In genomic region chr7:149205690-149206381, GRCh38 we compare ENCODE assay signal across 22 cellular contexts. TPM values are rescaled to one million over a fixed set of nuclear protein-coding genes. Genes with fewer than 3 reads are reported as not detected.
DNase-seq lines count a peak whose midpoint lies in the region; ATAC-seq and TF ChIP-seq lines count a peak whose summit lies in the region.
"Had no signal": no experiment of that assay in that cellular context is flagged by ENCODE, and none has a peak within 500 bp of the region (broad histone marks: within the 10 kb centered on the region; RNA-seq: fewer than 3 reads in every experiment).

No MANE protein-coding gene starts in this region.

- TF ChIP-seq EP300 in transverse colon (IDR thresholded peaks at IDR 0.05; ENCODE audit: low read depth) = no peak

- in situ Hi-C loops in transverse colon (cut with MboI; ENCODE audit: low pct_ligation_motif_present in 1 of 4, low pct_unique_long_range_greater_than_20kb in 1 of 4, low sequenced_read_pairs in 3 of 4) = no loop called here

- H3K27me3 Mint-ChIP-seq in activated CD4-positive, alpha-beta T cell treated with anti-CD3 and anti-CD28 coated beads for 36 hours = no peaks in the 10 kb centered on the region
- no peaks in the 10 kb centered on the region for H3K27me3 Mint-ChIP-seq in activated CD4-positive, alpha-beta T cell treated with anti-CD3 and anti-CD28 coated beads, Interleukin-2, amount 10 ng/mL, durations not matched to agents 7 days and 5 days
- H3K27me3 Mint-ChIP-seq in activated T-helper 1 cell treated with anti-CD3 and anti-CD28 coated beads, Interleukin-12 subunit alpha, Interleukin-12 subunit beta, Interleukin-2, Interleukin-4 antibody, amounts not matched to agents 30 ng/mL and 10 ng/mL and 1 ng/mL, durations not matched to agents 14 hours and 24 hours and 36 hours (ENCODE audit: insufficient read depth) = no peaks in the 10 kb centered on the region
- H3K27me3 Mint-ChIP-seq in stimulated activated naive CD8-positive, alpha-beta T cell treated with anti-CD3 and anti-CD28 coated beads, Interleukin-15, amount 100 ng/mL, for 72 hours = no peaks in the 10 kb centered on the region
- H3K27me3 Mint-ChIP-seq: CD8-positive, alpha-beta memory T cell; dendritic cell treated with granulocyte-macrophage colony-stimulating factor and Interleukin-4, amounts not matched to agents 40 ng/mL and 50 ng/mL, for 4 days had no signal

- 35 to 59% methylated on average over 2 to 18 of the region's 18 CpGs for WGBS in transverse colon (ENCODE audit: low coverage in 1 of 2), 2 donors

- POLR2A ChIA-PET in activated CD4-positive, alpha-beta T cell treated with anti-CD3 and anti-CD28 coated beads for 36 hours (lab: Charles Lee) = no interaction called here
- POLR2A ChIA-PET in activated CD4-positive, alpha-beta T cell treated with anti-CD3 and anti-CD28 coated beads, Interleukin-2, amount 10 ng/mL, durations not matched to agents 7 days and 5 days (lab: Charles Lee) = no interaction called here

- ATAC-seq in activated CD4-positive, alpha-beta T cell treated with anti-CD3 and anti-CD28 coated beads for 36 hours = no peak
- ATAC-seq in stimulated activated naive CD8-positive, alpha-beta T cell treated with anti-CD3 and anti-CD28 coated beads, Interleukin-15, amount 100 ng/mL, for 72 hours = no peak
- no peak for ATAC-seq in HG03175 (IDR thresholded peaks at IDR 0.05; ENCODE audit: unreplicated experiment)
- ATAC-seq: activated naive CD4-positive, alpha-beta T cell treated with anti-CD3 and anti-CD28 coated beads, Interleukin-2, amount 50 U/mL, for 72 hours; HepG2; stimulated activated naive CD8-positive, alpha-beta T cell treated with anti-CD3 and anti-CD28 coated beads, Interleukin-15, Interleukin-2, amounts not matched to agents 100 U/mL and 50 U/mL, for 24 hours had no signal

- intact Hi-C loops in activated CD4-positive, alpha-beta T cell treated with anti-CD3 and anti-CD28 coated beads for 36 hours (cut with DNase I, micrococcal nuclease) = no loop called here
- intact Hi-C loops in activated T-helper 1 cell treated with anti-CD3 and anti-CD28 coated beads, Interleukin-12 subunit alpha, Interleukin-12 subunit beta, Interleukin-2, Interleukin-4 antibody, amounts not matched to agents 30 ng/mL and 10 ng/mL and 1 ng/mL, durations not matched to agents 14 hours and 24 hours and 36 hours (cut with micrococcal nuclease) = loop anchor here (5.0 kb wide), 1 partner anchor 41 kb away; no protein-coding TSS in a partner anchor
- intact Hi-C loops in transverse colon (cut with DNase I; ENCODE audit: low total_unique reads) = no loop called here

- H3K4me1 Mint-ChIP-seq in activated CD4-positive, alpha-beta T cell treated with anti-CD3 and anti-CD28 coated beads for 36 hours = peaks cover 49% of the 10 kb centered on the region
- peaks cover 44% of the 10 kb centered on the region for H3K4me1 Mint-ChIP-seq in activated CD4-positive, alpha-beta T cell treated with anti-CD3 and anti-CD28 coated beads, Interleukin-2, amount 10 ng/mL, durations not matched to agents 7 days and 5 days
- H3K4me1 Mint-ChIP-seq in activated T-helper 1 cell treated with anti-CD3 and anti-CD28 coated beads, Interleukin-12 subunit alpha, Interleukin-12 subunit beta, Interleukin-2, Interleukin-4 antibody, amounts not matched to agents 30 ng/mL and 10 ng/mL and 1 ng/mL, durations not matched to agents 14 hours and 24 hours and 36 hours (ENCODE audit: low read depth) = peaks cover 45% of the 10 kb centered on the region
- H3K4me1 Mint-ChIP-seq in stimulated activated naive CD8-positive, alpha-beta T cell treated with anti-CD3 and anti-CD28 coated beads, Interleukin-15, amount 100 ng/mL, for 72 hours = peaks cover 10% of the 10 kb centered on the region

- H3K36me3 Mint-ChIP-seq in activated CD4-positive, alpha-beta T cell treated with anti-CD3 and anti-CD28 coated beads for 36 hours (ENCODE audit: low read depth) = peaks cover 76% of the 10 kb centered on the region
- peaks cover 72% of the 10 kb centered on the region for H3K36me3 Mint-ChIP-seq in activated CD4-positive, alpha-beta T cell treated with anti-CD3 and anti-CD28 coated beads, Interleukin-2, amount 10 ng/mL, durations not matched to agents 7 days and 5 days (ENCODE audit: low read depth)
- H3K36me3 Mint-ChIP-seq in activated T-helper 1 cell treated with anti-CD3 and anti-CD28 coated beads, Interleukin-12 subunit alpha, Interleukin-12 subunit beta, Interleukin-2, Interleukin-4 antibody, amounts not matched to agents 30 ng/mL and 10 ng/mL and 1 ng/mL, durations not matched to agents 14 hours and 24 hours and 36 hours (ENCODE audit: low read depth) = peaks cover 65% of the 10 kb centered on the region

- H3K9me3 ChIP-seq in transverse colon = no peaks in the 10 kb centered on the region
- H3K9me3 ChIP-seq: esophagus muscularis mucosa, MG63 had no signal

- H3K27me3 ChIP-seq in transverse colon = no peaks in the 10 kb centered on the region
- H3K27me3 ChIP-seq: esophagus muscularis mucosa, MG63 had no signal

- no peaks in the 10 kb centered on the region for H3K9me3 Mint-ChIP-seq in activated CD4-positive, alpha-beta T cell treated with anti-CD3 and anti-CD28 coated beads for 36 hours (ENCODE audit: low read depth)
- no peaks in the 10 kb centered on the region for H3K9me3 Mint-ChIP-seq in activated CD4-positive, alpha-beta T cell treated with anti-CD3 and anti-CD28 coated beads, Interleukin-2, amount 10 ng/mL, durations not matched to agents 7 days and 5 days
- no peaks in the 10 kb centered on the region for H3K9me3 Mint-ChIP-seq in activated T-helper 1 cell treated with anti-CD3 and anti-CD28 coated beads, Interleukin-12 subunit alpha, Interleukin-12 subunit beta, Interleukin-2, Interleukin-4 antibody, amounts not matched to agents 30 ng/mL and 10 ng/mL and 1 ng/mL, durations not matched to agents 14 hours and 24 hours and 36 hours
- no peaks in the 10 kb centered on the region for H3K9me3 Mint-ChIP-seq in stimulated activated naive CD8-positive, alpha-beta T cell treated with anti-CD3 and anti-CD28 coated beads, Interleukin-15, amount 100 ng/mL, for 72 hours
- H3K9me3 Mint-ChIP-seq: activated naive CD4-positive, alpha-beta T cell treated with anti-CD3 and anti-CD28 coated beads, Interleukin-2, amount 50 U/mL, for 72 hours; CD8-positive, alpha-beta memory T cell; dendritic cell treated with granulocyte-macrophage colony-stimulating factor and Interleukin-4, amounts not matched to agents 40 ng/mL and 50 ng/mL, for 4 days; neural crest cell had no signal

- peak overlapping the region; percentile 5 for H3K27ac Mint-ChIP-seq in activated CD4-positive, alpha-beta T cell treated with anti-CD3 and anti-CD28 coated beads for 36 hours
- H3K27ac Mint-ChIP-seq in activated CD4-positive, alpha-beta T cell treated with anti-CD3 and anti-CD28 coated beads, Interleukin-2, amount 10 ng/mL, durations not matched to agents 7 days and 5 days = no peak overlapping the region
- peak overlapping the region; percentile 7 for H3K27ac Mint-ChIP-seq in activated T-helper 1 cell treated with anti-CD3 and anti-CD28 coated beads, Interleukin-12 subunit alpha, Interleukin-12 subunit beta, Interleukin-2, Interleukin-4 antibody, amounts not matched to agents 30 ng/mL and 10 ng/mL and 1 ng/mL, durations not matched to agents 14 hours and 24 hours and 36 hours
- no peak overlapping the region for H3K27ac Mint-ChIP-seq in stimulated activated naive CD8-positive, alpha-beta T cell treated with anti-CD3 and anti-CD28 coated beads, Interleukin-15, amount 100 ng/mL, for 72 hours
- H3K27ac Mint-ChIP-seq: activated naive CD4-positive, alpha-beta T cell treated with anti-CD3 and anti-CD28 coated beads, Interleukin-2, amount 50 U/mL, for 72 hours; CD8-positive, alpha-beta memory T cell; dendritic cell treated with granulocyte-macrophage colony-stimulating factor and Interleukin-4, amounts not matched to agents 40 ng/mL and 50 ng/mL, for 4 days had no signal

- no peak for DNase-seq in activated CD4-positive, alpha-beta T cell treated with anti-CD3 and anti-CD28 coated beads for 36 hours
- no peak for DNase-seq in activated CD4-positive, alpha-beta T cell treated with anti-CD3 and anti-CD28 coated beads, Interleukin-2, amount 10 ng/mL, durations not matched to agents 7 days and 5 days
- DNase-seq in activated T-helper 1 cell treated with anti-CD3 and anti-CD28 coated beads, Interleukin-12 subunit alpha, Interleukin-12 subunit beta, Interleukin-2, Interleukin-4 antibody, amounts not matched to agents 30 ng/mL and 10 ng/mL and 1 ng/mL, durations not matched to agents 14 hours and 24 hours and 36 hours (ENCODE audit: low spot score) = no peak
- DNase-seq in islet precursor cell (peak; percentile 70), transverse colon (peak; percentile 22), SKM-1 (lab: John Stamatoyannopoulos, UW; ENCODE audit: unreplicated experiment) (no peak)
- no peak for DNase-seq in stimulated activated naive CD8-positive, alpha-beta T cell treated with anti-CD3 and anti-CD28 coated beads, Interleukin-15, amount 100 ng/mL, for 72 hours
- DNase-seq: activated CD4-positive, alpha-beta T cell treated with anti-CD3 and anti-CD28 coated beads for 1 hour; CD8-positive, alpha-beta memory T cell; EL; MG63; NCI-H1694 treated with DMSO at 0.1 percent for 48 hours; NCI-H446; retina; Right ventricle myocardium superior; stimulated activated naive CD8-positive, alpha-beta T cell treated with anti-CD3 and anti-CD28 coated beads, Interleukin-15, Interleukin-2, amounts not matched to agents 100 U/mL and 50 U/mL, for 24 hours had no signal

- CTCF ChIA-PET in activated CD4-positive, alpha-beta T cell treated with anti-CD3 and anti-CD28 coated beads for 36 hours (lab: Charles Lee) = interaction anchor here (0.5 to 1.2 kb wide), 2 partner anchors 79 to 535 kb away, joined by 3 read pairs; no protein-coding TSS in a partner anchor
- CTCF ChIA-PET in activated CD4-positive, alpha-beta T cell treated with anti-CD3 and anti-CD28 coated beads, Interleukin-2, amount 10 ng/mL, durations not matched to agents 7 days and 5 days (lab: Charles Lee) = interaction anchor here (0.6 kb wide), 1 partner anchor 219 kb away, joined by 3 read pairs; no protein-coding TSS in a partner anchor

- H3K27ac ChIP-seq in transverse colon = no peak overlapping the region
- H3K27ac ChIP-seq: esophagus muscularis mucosa had no signal

- peaks cover 0 to 44% (median 14%) of the 10 kb centered on the region in 4 donors for H3K36me3 ChIP-seq in transverse colon

- H3K4me3 ChIP-seq in transverse colon = no peak overlapping the region
- H3K4me3 ChIP-seq: esophagus muscularis mucosa, MG63 had no signal

- no peak overlapping the region for H3K4me3 Mint-ChIP-seq in activated CD4-positive, alpha-beta T cell treated with anti-CD3 and anti-CD28 coated beads for 36 hours
- no peak overlapping the region for H3K4me3 Mint-ChIP-seq in activated CD4-positive, alpha-beta T cell treated with anti-CD3 and anti-CD28 coated beads, Interleukin-2, amount 10 ng/mL, durations not matched to agents 7 days and 5 days
- H3K4me3 Mint-ChIP-seq in activated T-helper 1 cell treated with anti-CD3 and anti-CD28 coated beads, Interleukin-12 subunit alpha, Interleukin-12 subunit beta, Interleukin-2, Interleukin-4 antibody, amounts not matched to agents 30 ng/mL and 10 ng/mL and 1 ng/mL, durations not matched to agents 14 hours and 24 hours and 36 hours = no peak overlapping the region
- H3K4me3 Mint-ChIP-seq in stimulated activated naive CD8-positive, alpha-beta T cell treated with anti-CD3 and anti-CD28 coated beads, Interleukin-15, amount 100 ng/mL, for 72 hours = no peak overlapping the region
- H3K4me3 Mint-ChIP-seq: CD8-positive, alpha-beta memory T cell; dendritic cell treated with granulocyte-macrophage colony-stimulating factor and Interleukin-4, amounts not matched to agents 40 ng/mL and 50 ng/mL, for 4 days; neural crest cell had no signal

- TF ChIP-seq POLR2A in transverse colon (IDR thresholded peaks at IDR 0.05) = no peak

- TF ChIP-seq CTCF in transverse colon (IDR thresholded peaks at IDR 0.05) = no peak

- H3K4me1 ChIP-seq in transverse colon = no peaks in the 10 kb centered on the region

RNA-seq across cellular contexts. Expression of gene ZNF282, which starts 10.5 kb away (rescaled TPM):
- total RNA-seq in activated CD4-positive, alpha-beta T cell treated with anti-CD3 and anti-CD28 coated beads for 36 hours = 10 to 100 TPM; 41.1 to 46.3 TPM
- total RNA-seq in activated CD4-positive, alpha-beta T cell treated with anti-CD3 and anti-CD28 coated beads, Interleukin-2, amount 10 ng/mL, durations not matched to agents 7 days and 5 days = 10 to 100 TPM; 28.2 to 29.4 TPM
- total RNA-seq in activated T-helper 1 cell treated with anti-CD3 and anti-CD28 coated beads, Interleukin-12 subunit alpha, Interleukin-12 subunit beta, Interleukin-2, Interleukin-4 antibody, amounts not matched to agents 30 ng/mL and 10 ng/mL and 1 ng/mL, durations not matched to agents 14 hours and 24 hours and 36 hours = 49.4 and 55.8 TPM in 2 replicates
- 10 to 100 TPM; 18.3 to 40.8 (median 22.2) TPM for total RNA-seq in transverse colon

RNA-seq across cellular contexts. Expression of gene ZNF212, which starts 33.6 kb away (rescaled TPM):
- total RNA-seq in activated CD4-positive, alpha-beta T cell treated with anti-CD3 and anti-CD28 coated beads for 36 hours = 10 to 100 TPM in 1 of 2 experiments, 1 to 10 TPM in 1; 9.9 to 15.9 TPM
- 10 to 100 TPM; 11.1 to 15.9 TPM for total RNA-seq in activated CD4-positive, alpha-beta T cell treated with anti-CD3 and anti-CD28 coated beads, Interleukin-2, amount 10 ng/mL, durations not matched to agents 7 days and 5 days
- 15.0 and 17.8 TPM in 2 replicates for total RNA-seq in activated T-helper 1 cell treated with anti-CD3 and anti-CD28 coated beads, Interleukin-12 subunit alpha, Interleukin-12 subunit beta, Interleukin-2, Interleukin-4 antibody, amounts not matched to agents 30 ng/mL and 10 ng/mL and 1 ng/mL, durations not matched to agents 14 hours and 24 hours and 36 hours
- total RNA-seq in transverse colon = 10 to 100 TPM in 1 of 4 donors, 1 to 10 TPM in 3; 2.4 to 22.1 (median 9.5) TPM

RNA-seq across cellular contexts. Expression of gene ZNF783, which starts 56.2 kb away (rescaled TPM):
- total RNA-seq in activated CD4-positive, alpha-beta T cell treated with anti-CD3 and anti-CD28 coated beads for 36 hours = 10 to 100 TPM; 14.5 to 15.4 TPM
- 10 to 100 TPM; 19.0 to 21.7 TPM for total RNA-seq in activated CD4-positive, alpha-beta T cell treated with anti-CD3 and anti-CD28 coated beads, Interleukin-2, amount 10 ng/mL, durations not matched to agents 7 days and 5 days
- 24.1 and 25.6 TPM in 2 replicates for total RNA-seq in activated T-helper 1 cell treated with anti-CD3 and anti-CD28 coated beads, Interleukin-12 subunit alpha, Interleukin-12 subunit beta, Interleukin-2, Interleukin-4 antibody, amounts not matched to agents 30 ng/mL and 10 ng/mL and 1 ng/mL, durations not matched to agents 14 hours and 24 hours and 36 hours
- 10 to 100 TPM in 3 of 4 donors, 1 to 10 TPM in 1; 9.0 to 28.7 (median 17.9) TPM for total RNA-seq in transverse colon

RNA-seq across cellular contexts. Expression of gene ZNF398, which starts 58.6 kb away (rescaled TPM):
- total RNA-seq in activated CD4-positive, alpha-beta T cell treated with anti-CD3 and anti-CD28 coated beads for 36 hours = 10 to 100 TPM in 1 of 2 experiments, 1 to 10 TPM in 1; 9.6 to 10.5 TPM
- total RNA-seq in activated CD4-positive, alpha-beta T cell treated with anti-CD3 and anti-CD28 coated beads, Interleukin-2, amount 10 ng/mL, durations not matched to agents 7 days and 5 days = 10 to 100 TPM; 15.3 to 17.1 TPM
- 14.1 and 14.4 TPM in 2 replicates for total RNA-seq in activated T-helper 1 cell treated with anti-CD3 and anti-CD28 coated beads, Interleukin-12 subunit alpha, Interleukin-12 subunit beta, Interleukin-2, Interleukin-4 antibody, amounts not matched to agents 30 ng/mL and 10 ng/mL and 1 ng/mL, durations not matched to agents 14 hours and 24 hours and 36 hours
- total RNA-seq in transverse colon = 10 to 100 TPM; 13.7 to 37.0 (median 28.1) TPM

Comparison
In these comparisons a context has a peak if more than half of its experiments do, and no peak if none do; other contexts are left out.
1. H3K27ac Mint-ChIP-seq: peak in activated CD4-positive, alpha-beta T cell treated with anti-CD3 and anti-CD28 coated beads for 36 hours (single experiment) and activated T-helper 1 cell treated with anti-CD3 and anti-CD28 coated beads, Interleukin-12 subunit alpha, Interleukin-12 subunit beta, Interleukin-2, Interleukin-4 antibody, amounts not matched to agents 30 ng/mL and 10 ng/mL and 1 ng/mL, durations not matched to agents 14 hours and 24 hours and 36 hours (single experiment); none in activated CD4-positive, alpha-beta T cell treated with anti-CD3 and anti-CD28 coated beads, Interleukin-2, amount 10 ng/mL, durations not matched to agents 7 days and 5 days (single experiment) and stimulated activated naive CD8-positive, alpha-beta T cell treated with anti-CD3 and anti-CD28 coated beads, Interleukin-15, amount 100 ng/mL, for 72 hours (0 of 2).
2. DNase-seq: peak in islet precursor cell (single experiment) and transverse colon (single experiment); none in activated CD4-positive, alpha-beta T cell treated with anti-CD3 and anti-CD28 coated beads for 36 hours (single experiment), activated CD4-positive, alpha-beta T cell treated with anti-CD3 and anti-CD28 coated beads, Interleukin-2, amount 10 ng/mL, durations not matched to agents 7 days and 5 days (single experiment), activated T-helper 1 cell treated with anti-CD3 and anti-CD28 coated beads, Interleukin-12 subunit alpha, Interleukin-12 subunit beta, Interleukin-2, Interleukin-4 antibody, amounts not matched to agents 30 ng/mL and 10 ng/mL and 1 ng/mL, durations not matched to agents 14 hours and 24 hours and 36 hours (single experiment), SKM-1 (single experiment) and stimulated activated naive CD8-positive, alpha-beta T cell treated with anti-CD3 and anti-CD28 coated beads, Interleukin-15, amount 100 ng/mL, for 72 hours (0 of 2).